1 cellular context compared by ENCODE assay signal in genomic region chr7:135714534-135715009, GRCh38.
A peak's percentile ranks its signal among the peaks of the same experiment; 100 is the strongest.
TF ChIP-seq lines count a peak whose summit lies in the region.

No MANE protein-coding gene starts in this region.

TF ChIP-seq in HepG2, 621 proteins besides CTCF, POLR2A, EP300 and RAD21:
- no peak for TF ChIP-seq KDM6A (CRISPR knock-in tag; IDR thresholded peaks at IDR 0.05; ENCODE audit: low read depth)
- TF ChIP-seq NR2F1 (CRISPR knock-in tag; IDR thresholded peaks at IDR 0.05), result 0 out of 4 replicates have a peak, but pooled peaks of 1 of the 2 experiments have one; percentile 21
